In the genomic region with DNA sequence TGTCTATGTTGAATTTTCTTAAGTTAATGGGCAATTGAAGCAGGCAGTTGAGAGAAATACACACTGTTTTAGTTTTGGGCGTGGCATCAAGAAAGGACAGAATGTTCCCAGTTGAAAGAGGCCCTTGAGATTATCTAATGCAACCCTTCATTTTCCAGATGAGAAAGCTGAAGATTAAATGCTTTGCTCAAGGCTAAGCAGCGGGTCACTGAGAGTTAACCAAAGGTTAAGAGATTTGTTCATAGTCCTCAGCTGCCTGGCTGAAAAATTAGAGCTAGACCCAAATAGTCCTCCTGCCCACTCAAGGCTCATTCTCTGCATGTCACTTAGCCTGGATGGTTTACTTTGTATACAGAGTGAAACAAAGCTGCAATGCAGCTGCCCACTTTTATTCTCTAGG, we compare ENCODE assay signal across 12 cellular contexts. TPM values are rescaled to one million over a fixed set of nuclear protein-coding genes. Genes with fewer than 3 reads are reported as not detected.
DNase-seq lines count a peak whose midpoint lies in the region; FAIRE-seq and TF ChIP-seq lines count a peak whose summit lies in the region.
"Had no signal": no experiment of that assay in that cellular context is flagged by ENCODE, and none has a peak within 500 bp of the region (broad histone marks: within the 10 kb centered on the region; RNA-seq: fewer than 3 reads in every experiment).

No MANE protein-coding gene starts in this region.

- no peak overlapping the region for H2BK5ac ChIP-seq in mesenchymal stem cell (ENCODE audit: low read depth, low read length, poor library complexity, severe bottlenecking)

- no peak for TF ChIP-seq POLR2A in uterus (IDR thresholded peaks at IDR 0.05)

- no peak overlapping the region for H3K23ac ChIP-seq in mesenchymal stem cell (ENCODE audit: low read length in 2 of 2)

- POLR2A ChIA-PET in HEK293T (lab: Yijun Ruan, JAX): no interaction called here

- H4K91ac ChIP-seq in mesenchymal stem cell (ENCODE audit: low read length): no peak overlapping the region

- H3K4me1 ChIP-seq in mesenchymal stem cell (ENCODE audit: control insufficient read depth, insufficient read depth, low read depth, low read length): no peaks in the 10 kb centered on the region
- no peaks in the 10 kb centered on the region for H3K4me1 ChIP-seq in uterus
- H3K4me1 ChIP-seq: A549 had no signal

- H3K4me2 ChIP-seq in mesenchymal stem cell (ENCODE audit: low read length, poor library complexity, severe bottlenecking): no peak overlapping the region
- H3K4me2 ChIP-seq: A549 had no signal

- H3K27ac ChIP-seq in mesenchymal stem cell (ENCODE audit: low read length, poor library complexity, severe bottlenecking) (no peak overlapping the region), uterus (peak overlapping the region; percentile 71 to 72)
- H3K27ac ChIP-seq: A549 had no signal

- H3K14ac ChIP-seq in mesenchymal stem cell (ENCODE audit: low read length in 2 of 2): no peak overlapping the region

- H3K36me3 ChIP-seq in mesenchymal stem cell (ENCODE audit: control insufficient read depth in 1 of 2, insufficient read depth in 2 of 2, low read depth in 1 of 2, low read length in 2 of 2) (no peaks in the 10 kb centered on the region), uterus (no peaks in the 10 kb centered on the region)
- H3K36me3 ChIP-seq: MG63 had no signal

- H3K9ac ChIP-seq in mesenchymal stem cell (ENCODE audit: low read length): no peak overlapping the region

- H2AFZ ChIP-seq in mesenchymal stem cell (ENCODE audit: low read depth, low read length): no peak overlapping the region

- no peak overlapping the region for H3K4me3 ChIP-seq in mesenchymal stem cell (ENCODE audit: insufficient read depth in 1 of 2, low read depth in 1 of 2, low read length in 2 of 2)
- no peak overlapping the region for H3K4me3 ChIP-seq in uterus
- H3K4me3 ChIP-seq: A549, MG63 had no signal

- no peak overlapping the region for H3K4ac ChIP-seq in mesenchymal stem cell (ENCODE audit: low read depth in 1 of 2, low read length in 2 of 2)

- peak; percentile 6 for DNase-seq in NCI-H2107 treated with DMSO at 0.1 percent for 48 hours (lab: John Stamatoyannopoulos, UW; ENCODE audit: unreplicated experiment)
- DNase-seq in NCI-H2107 (lab: John Stamatoyannopoulos, UW): no peak
- peak; percentile 61 for DNase-seq in mesenchymal stem cell
- peak in 1 of 2 donors; percentile 64 for DNase-seq in uterus
- no peak for DNase-seq in HEK293T (ENCODE audit: extremely low spot score)
- no peak for DNase-seq in NCI-H446 treated with DMSO at 0.1 percent for 48 hours (lab: John Stamatoyannopoulos, UW)
- DNase-seq in NCI-H446 (lab: John Stamatoyannopoulos, UW): no peak
- DNase-seq: central memory CD4-positive, alpha-beta T cell; DMS 273 treated with DMSO at 0.1 percent for 48 hours; MG63 had no signal

- H2AK5ac ChIP-seq in mesenchymal stem cell (ENCODE audit: low read length, severe bottlenecking): no peak overlapping the region

- WGBS in mesenchymal stem cell: 22% methylated on average over 2 of the region's 2 CpGs

- H2BK15ac ChIP-seq in mesenchymal stem cell (ENCODE audit: low read depth, poor library complexity, severe bottlenecking): no peak overlapping the region

- intact Hi-C loops in uterus (cut with DNase I; ENCODE audit: low total_unique reads): no loop called here

- CTCF ChIA-PET in HEK293T (lab: Yijun Ruan, JAX): no interaction called here

- H3K27me3 ChIP-seq in mesenchymal stem cell (ENCODE audit: control insufficient read depth in 1 of 2, insufficient read depth in 1 of 2, low read length in 2 of 2) (no peaks in the 10 kb centered on the region), uterus (no peaks in the 10 kb centered on the region)
- H3K27me3 ChIP-seq: MG63 had no signal

- H4K8ac ChIP-seq in mesenchymal stem cell (ENCODE audit: low read length): no peak overlapping the region

- no peak overlapping the region for H2BK12ac ChIP-seq in mesenchymal stem cell (ENCODE audit: low read length in 2 of 2)

- H2BK120ac ChIP-seq in mesenchymal stem cell (ENCODE audit: low read depth, low read length): no peak overlapping the region

- no peaks in the 10 kb centered on the region for H3K79me1 ChIP-seq in mesenchymal stem cell (replicated peaks; ENCODE audit: low read length, poor library complexity, severe bottlenecking)

- TF ChIP-seq CTCF in uterus (IDR thresholded peaks at IDR 0.05): no peak

- no peaks in the 10 kb centered on the region for H3K9me3 ChIP-seq in mesenchymal stem cell (ENCODE audit: control insufficient read depth, low read length)
- H3K9me3 ChIP-seq in uterus: no peaks in the 10 kb centered on the region
- H3K9me3 ChIP-seq: A549, MG63 had no signal

- no peak overlapping the region for H3K18ac ChIP-seq in mesenchymal stem cell (ENCODE audit: low read depth in 1 of 2, low read length in 2 of 2)

- peak; percentile 54 for FAIRE-seq in endometrium (lab: Jason Lieb, UNC)
- FAIRE-seq: A549 had no signal

TF ChIP-seq in HEK293T, 16 proteins besides CTCF, POLR2A, EP300 and RAD21:
- no peak for TF ChIP-seq SP1 (IDR thresholded peaks at IDR 0.05)
- no peak for TF ChIP-seq SUZ12 (IDR thresholded peaks at IDR 0.05)
- no peak for TF ChIP-seq NFRKB (IDR thresholded peaks at IDR 0.05)
- TF ChIP-seq FOXK2 (IDR thresholded peaks at IDR 0.05): no peak
- no peak for TF ChIP-seq L3MBTL2 (conservative IDR thresholded peaks at IDR 0.05)
- TF ChIP-seq, protein P1, sequence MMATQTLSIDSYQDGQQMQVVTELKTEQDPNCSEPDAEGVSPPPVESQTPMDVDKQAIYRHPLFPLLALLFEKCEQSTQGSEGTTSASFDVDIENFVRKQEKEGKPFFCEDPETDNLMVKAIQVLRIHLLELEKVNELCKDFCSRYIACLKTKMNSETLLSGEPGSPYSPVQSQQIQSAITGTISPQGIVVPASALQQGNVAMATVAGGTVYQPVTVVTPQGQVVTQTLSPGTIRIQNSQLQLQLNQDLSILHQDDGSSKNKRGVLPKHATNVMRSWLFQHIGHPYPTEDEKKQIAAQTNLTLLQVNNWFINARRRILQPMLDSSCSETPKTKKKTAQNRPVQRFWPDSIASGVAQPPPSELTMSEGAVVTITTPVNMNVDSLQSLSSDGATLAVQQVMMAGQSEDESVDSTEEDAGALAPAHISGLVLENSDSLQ (IDR thresholded peaks at IDR 0.05): no peak
- no peak for TF ChIP-seq ZNF384 (IDR thresholded peaks at IDR 0.05)
- no peak for TF ChIP-seq TARDBP (IDR thresholded peaks at IDR 0.05)
- no peak for TF ChIP-seq BHLHE40 (IDR thresholded peaks at IDR 0.05; ENCODE audit: borderline replicate concordance)
- no peak for TF ChIP-seq ARNT (IDR thresholded peaks at IDR 0.05)
- TF ChIP-seq HDGF (IDR thresholded peaks at IDR 0.05; ENCODE audit: borderline replicate concordance): no peak
- TF ChIP-seq FOXM1 (IDR thresholded peaks at IDR 0.05; ENCODE audit: borderline replicate concordance): no peak
- TF ChIP-seq LEF1 (IDR thresholded peaks at IDR 0.05; ENCODE audit: borderline replicate concordance): no peak
- TF ChIP-seq FOXA1 (IDR thresholded peaks at IDR 0.05): no peak
- TF ChIP-seq ELF4 (IDR thresholded peaks at IDR 0.05): no peak
- TF ChIP-seq CTBP1 (IDR thresholded peaks at IDR 0.05; ENCODE audit: borderline replicate concordance): no peak

RNA-seq across cellular contexts. Expression of a gene that starts 46.7 kb away (rescaled TPM):
- 3.3 TPM for polyA plus RNA-seq in mesenchymal stem cell (2013, experiment 1 of 2)
- 3.3 TPM for polyA plus RNA-seq in mesenchymal stem cell (2013, experiment 2 of 2)
- 100 to 1,000 TPM in 3 of 4 donors, 10 to 100 TPM in 1; 42.7 to 204 (median 138) TPM for total RNA-seq in uterus

Comparison
In these comparisons a context has a peak if more than half of its experiments do, and no peak if none do; other contexts are left out.
1. DNase-seq: peak in NCI-H2107 treated with DMSO at 0.1 percent for 48 hours (single experiment) and mesenchymal stem cell (single experiment); none in NCI-H2107 (single experiment), HEK293T (single experiment), NCI-H446 treated with DMSO at 0.1 percent for 48 hours (single experiment) and NCI-H446 (0 of 2).